In genomic region chr3:178794711-178795110, GRCh38 we compare ENCODE assay signal across 5 cellular contexts.
"Had no signal": no experiment of that assay in that cellular context is flagged by ENCODE, and none has a peak within 500 bp of the region (broad histone marks: within the 10 kb centered on the region; RNA-seq: fewer than 3 reads in every experiment).

No MANE protein-coding gene starts in this region.

- H3K4me3 ChIP-seq: GM23338, HAP-1, K562 had no signal

- H3K4me1 ChIP-seq: HAP-1 had no signal

- DNase-seq: HFFc6, IMR-90 had no signal

- H3K4me2 ChIP-seq: GM23338 had no signal

- H3K36me3 ChIP-seq: HAP-1 had no signal

- H2AFZ ChIP-seq: GM23338 had no signal
